21 cellular contexts compared by ENCODE assay signal in genomic region chr17:48532261-48532660, GRCh38. TPM values are rescaled to one million over a fixed set of nuclear protein-coding genes. Genes with fewer than 3 reads are reported as not detected.
A peak's percentile ranks its signal among the peaks of the same experiment; 100 is the strongest.
DNase-seq lines count a peak whose midpoint lies in the region; ATAC-seq and TF ChIP-seq lines count a peak whose summit lies in the region.
"Had no signal": no experiment of that assay in that cellular context is flagged by ENCODE, and none has a peak within 500 bp of the region (broad histone marks: within the 10 kb centered on the region; RNA-seq: fewer than 3 reads in every experiment).

No MANE protein-coding gene starts in this region.

- no peaks in the 10 kb centered on the region for H3K36me3 ChIP-seq in endodermal cell (ENCODE audit: control insufficient read depth, insufficient read depth, low read length)
- no peaks in the 10 kb centered on the region for H3K36me3 ChIP-seq in trophoblast cell (ENCODE audit: control insufficient read depth in 1 of 2, insufficient read depth in 2 of 2, low read length in 2 of 2)
- H3K36me3 ChIP-seq in Karpas-422 (ENCODE audit: insufficient read depth, low read length): no peaks in the 10 kb centered on the region
- H3K36me3 ChIP-seq: BE2C had no signal

- H3K79me2 ChIP-seq in trophoblast cell (ENCODE audit: control insufficient read depth, insufficient read depth, low read length, poor library complexity) (no peaks in the 10 kb centered on the region), Karpas-422 (ENCODE audit: low read length) (no peaks in the 10 kb centered on the region)

- WGBS in endodermal cell (ENCODE audit: insufficient coverage in 1 of 2, insufficient read length in 1 of 2), 2 experiments: 79 to 92% methylated on average over 5 to 8 of the region's 8 CpGs
- no CpG with 5 or more reads among the region's 8 CpGs for WGBS in trophoblast cell (ENCODE audit: extremely low coverage, insufficient coverage, insufficient read length)

- H3K27me3 Mint-ChIP-seq in activated naive CD8-positive, alpha-beta T cell treated with anti-CD3 and anti-CD28 coated beads, Interleukin-2, amount 50 U/mL, for 24 hours: peaks cover 13% of the 10 kb centered on the region
- peaks cover 15% of the 10 kb centered on the region for H3K27me3 Mint-ChIP-seq in activated naive CD8-positive, alpha-beta T cell treated with anti-CD3 and anti-CD28 coated beads for 36 hours
- peaks cover 93% of the 10 kb centered on the region for H3K27me3 Mint-ChIP-seq in endodermal cell (ENCODE audit: insufficient read depth)

- H3K4me1 Mint-ChIP-seq in activated naive CD8-positive, alpha-beta T cell treated with anti-CD3 and anti-CD28 coated beads, Interleukin-2, amount 50 U/mL, for 24 hours: peaks cover 7% of the 10 kb centered on the region
- peaks cover 5% of the 10 kb centered on the region for H3K4me1 Mint-ChIP-seq in activated naive CD8-positive, alpha-beta T cell treated with anti-CD3 and anti-CD28 coated beads for 36 hours
- peaks cover 16% of the 10 kb centered on the region for H3K4me1 Mint-ChIP-seq in endodermal cell

- H2AFZ ChIP-seq in trophoblast cell (ENCODE audit: insufficient read depth, low read length, poor library complexity): no peak overlapping the region
- H2AFZ ChIP-seq in Karpas-422 (ENCODE audit: low read length): no peak overlapping the region

- H3K4me1 ChIP-seq in endodermal cell (ENCODE audit: control insufficient read depth, insufficient read depth, low read length) (no peaks in the 10 kb centered on the region), trophoblast cell (ENCODE audit: control insufficient read depth in 1 of 2, insufficient read depth in 2 of 2, low read length in 2 of 2) (peaks cover 25 to 31% of the 10 kb centered on the region in 2 experiments), Karpas-422 (ENCODE audit: low read length) (no peaks in the 10 kb centered on the region)
- H3K4me1 ChIP-seq: BE2C had no signal

- no peak overlapping the region for H4K8ac ChIP-seq in trophoblast cell (ENCODE audit: low read depth, low read length)

- H3K4me3 ChIP-seq in endodermal cell (ENCODE audit: low read length): no peak overlapping the region
- no peak overlapping the region for H3K4me3 ChIP-seq in trophoblast cell (ENCODE audit: low read depth, low read length)
- H3K4me3 ChIP-seq in Karpas-422 (ENCODE audit: low read length): no peak overlapping the region

- no peaks in the 10 kb centered on the region for H3K9me3 ChIP-seq in endodermal cell (ENCODE audit: control insufficient read depth, low read length)
- H3K9me3 ChIP-seq in trophoblast cell (ENCODE audit: insufficient read depth, low read depth, low read length): no peaks in the 10 kb centered on the region
- H3K9me3 ChIP-seq in Karpas-422 (ENCODE audit: low read length): no peaks in the 10 kb centered on the region
- H3K9me3 ChIP-seq: BE2C had no signal

- no peaks in the 10 kb centered on the region for H3K9me3 Mint-ChIP-seq in activated naive CD8-positive, alpha-beta T cell treated with anti-CD3 and anti-CD28 coated beads, Interleukin-2, amount 50 U/mL, for 24 hours
- H3K9me3 Mint-ChIP-seq in activated naive CD8-positive, alpha-beta T cell treated with anti-CD3 and anti-CD28 coated beads for 36 hours: no peaks in the 10 kb centered on the region
- no peaks in the 10 kb centered on the region for H3K9me3 Mint-ChIP-seq in endodermal cell
- H3K9me3 Mint-ChIP-seq: CD8-positive, alpha-beta memory T cell; HFFc6 had no signal

- no peaks in the 10 kb centered on the region for H4K20me1 ChIP-seq in Karpas-422 (ENCODE audit: insufficient read depth, low read depth, low read length)

- H3K9ac ChIP-seq in endodermal cell (ENCODE audit: extremely low read depth, low read length, poor library complexity, severe bottlenecking) (no peak overlapping the region), trophoblast cell (ENCODE audit: low read length) (no peak overlapping the region), Karpas-422 (ENCODE audit: low read length) (no peak overlapping the region)

- no peak for TF ChIP-seq CTCF in endodermal cell (conservative IDR thresholded peaks at IDR 0.05)

- H3K79me1 ChIP-seq in trophoblast cell (ENCODE audit: low read length): peaks cover 25% of the 10 kb centered on the region

- peak overlapping the region; percentile 43 for H3K27ac Mint-ChIP-seq in activated naive CD8-positive, alpha-beta T cell treated with anti-CD3 and anti-CD28 coated beads, Interleukin-2, amount 50 U/mL, for 24 hours
- no peak overlapping the region for H3K27ac Mint-ChIP-seq in activated naive CD8-positive, alpha-beta T cell treated with anti-CD3 and anti-CD28 coated beads for 36 hours
- no peak overlapping the region for H3K27ac Mint-ChIP-seq in endodermal cell
- H3K27ac Mint-ChIP-seq: CD8-positive, alpha-beta memory T cell; HFFc6 had no signal

- no peaks in the 10 kb centered on the region for H3K9me2 ChIP-seq in Karpas-422 (replicated peaks; ENCODE audit: insufficient read depth, low read length)

- DNase-seq in activated naive CD8-positive, alpha-beta T cell treated with anti-CD3 and anti-CD28 coated beads, Interleukin-2, amount 50 U/mL, for 24 hours: no peak
- DNase-seq in activated naive CD8-positive, alpha-beta T cell treated with anti-CD3 and anti-CD28 coated beads for 36 hours: no peak
- DNase-seq in endodermal cell: peak; percentile 49
- DNase-seq in trophoblast cell: no peak
- DNase-seq in activated naive CD4-positive, alpha-beta T cell treated with anti-CD3 and anti-CD28 coated beads, Interleukin-2, amount 50 U/mL, for 16 hours: no peak
- no peak for DNase-seq in A172 (ENCODE audit: low spot score)
- DNase-seq in Karpas-422: no peak
- DNase-seq: 8988T; BE2C; C1 segment of cervical spinal cord; CD4-positive, CD25-positive, alpha-beta regulatory T cell; CD8-positive, alpha-beta memory T cell; COR-L47; DMS 273 treated with DMSO at 0.1 percent for 48 hours; DMS53; DND-41; EL; HFFc6 had no signal

- H4K12ac ChIP-seq in trophoblast cell (ENCODE audit: low read depth, low read length): no peak overlapping the region

- H3K4me2 ChIP-seq in trophoblast cell (ENCODE audit: low read length) (no peak overlapping the region), Karpas-422 (ENCODE audit: low read depth, low read length, poor library complexity, severe bottlenecking) (no peak overlapping the region)

- no peak overlapping the region for H3K23ac ChIP-seq in trophoblast cell (ENCODE audit: low read length)

- H3K27ac ChIP-seq in endodermal cell (ENCODE audit: low read depth, low read length) (no peak overlapping the region), trophoblast cell (ENCODE audit: low read depth, low read length) (no peak overlapping the region), Karpas-422 (ENCODE audit: low read length) (no peak overlapping the region)
- H3K27ac ChIP-seq: HL-60 had no signal

- H4K91ac ChIP-seq in trophoblast cell (ENCODE audit: low read depth, low read length): no peak overlapping the region

- no peak overlapping the region for H2AK5ac ChIP-seq in trophoblast cell (ENCODE audit: low read length)

- H3K4ac ChIP-seq in trophoblast cell (ENCODE audit: low read depth, low read length): no peak overlapping the region

- no peaks in the 10 kb centered on the region for H3K36me3 Mint-ChIP-seq in activated naive CD8-positive, alpha-beta T cell treated with anti-CD3 and anti-CD28 coated beads, Interleukin-2, amount 50 U/mL, for 24 hours (ENCODE audit: low read depth)
- H3K36me3 Mint-ChIP-seq in activated naive CD8-positive, alpha-beta T cell treated with anti-CD3 and anti-CD28 coated beads for 36 hours: no peaks in the 10 kb centered on the region
- no peaks in the 10 kb centered on the region for H3K36me3 Mint-ChIP-seq in endodermal cell (ENCODE audit: low read depth)
- H3K36me3 Mint-ChIP-seq: CD4-positive, CD25-positive, alpha-beta regulatory T cell; CD8-positive, alpha-beta memory T cell had no signal

- no peak overlapping the region for H2BK5ac ChIP-seq in trophoblast cell (ENCODE audit: low read depth, low read length, poor library complexity)

- no peak overlapping the region for H3K14ac ChIP-seq in trophoblast cell (ENCODE audit: low read length)

- H3K27me3 ChIP-seq in endodermal cell (ENCODE audit: control insufficient read depth, insufficient read depth, low read length, poor library complexity, severe bottlenecking): peaks cover 63% of the 10 kb centered on the region
- no peaks in the 10 kb centered on the region for H3K27me3 ChIP-seq in trophoblast cell (ENCODE audit: insufficient read depth, low read length)
- no peaks in the 10 kb centered on the region for H3K27me3 ChIP-seq in Karpas-422 (ENCODE audit: low read length)

- no peak overlapping the region for H3K4me3 Mint-ChIP-seq in activated naive CD8-positive, alpha-beta T cell treated with anti-CD3 and anti-CD28 coated beads, Interleukin-2, amount 50 U/mL, for 24 hours
- no peak overlapping the region for H3K4me3 Mint-ChIP-seq in activated naive CD8-positive, alpha-beta T cell treated with anti-CD3 and anti-CD28 coated beads for 36 hours
- H3K4me3 Mint-ChIP-seq in endodermal cell: no peak overlapping the region
- H3K4me3 Mint-ChIP-seq: CD8-positive, alpha-beta memory T cell; HFFc6 had no signal

- peak overlapping the region; percentile 54 for H2BK12ac ChIP-seq in trophoblast cell (ENCODE audit: low read length)

- H2BK120ac ChIP-seq in trophoblast cell (ENCODE audit: insufficient read depth, low read length, poor library complexity): peak overlapping the region; percentile 14

- ATAC-seq in activated naive CD8-positive, alpha-beta T cell treated with anti-CD3 and anti-CD28 coated beads, Interleukin-2, amount 50 U/mL, for 24 hours: no peak
- ATAC-seq: HCT116 had no signal

- no peak overlapping the region for H3K18ac ChIP-seq in trophoblast cell (ENCODE audit: low read length)

RNA-seq across cellular contexts. Expression of gene HOXB1, which starts 1.4 kb away (rescaled TPM):
- not detected for total RNA-seq in activated naive CD8-positive, alpha-beta T cell treated with anti-CD3 and anti-CD28 coated beads for 36 hours
- total RNA-seq in endodermal cell: not detected
- polyA plus RNA-seq in endodermal cell (2013, experiment 1 of 2): 27.1 TPM
- 28.3 TPM for polyA plus RNA-seq in endodermal cell (2013, experiment 2 of 2)
- polyA plus RNA-seq in trophoblast cell (2013): 0.04 and 0.06 TPM in 2 replicates
- not detected in 2 replicates for total RNA-seq in A172 (2014; rRNA removed; shearing (Covaris generic))
- total RNA-seq in Karpas-422 (2014; rRNA removed; shearing (Covaris generic); ENCODE audit: low replicate concordance): not detected in 2 replicates
- total RNA-seq: CD4-positive, CD25-positive, alpha-beta regulatory T cell; CD8-positive, alpha-beta memory T cell; HFFc6; HT1080 had no signal
- polyA plus RNA-seq: CD4-positive, CD25-positive, alpha-beta regulatory T cell; CD8-positive, alpha-beta memory T cell had no signal

RNA-seq across cellular contexts. Expression of gene HOXB2, which starts 12.6 kb away (rescaled TPM):
- 1 to 10 TPM; 7.4 to 7.7 TPM for total RNA-seq in activated naive CD8-positive, alpha-beta T cell treated with anti-CD3 and anti-CD28 coated beads for 36 hours
- total RNA-seq in endodermal cell: under 1 TPM in 1 of 2 donors, not detected in 1; 0.22 TPM
- 121 TPM for polyA plus RNA-seq in endodermal cell (2013, experiment 1 of 2)
- polyA plus RNA-seq in endodermal cell (2013, experiment 2 of 2): 124 TPM
- 30.4 and 31.0 TPM in 2 replicates for polyA plus RNA-seq in trophoblast cell (2013)
- total RNA-seq in A172 (2014; rRNA removed; shearing (Covaris generic)): 27.0 and 30.6 TPM in 2 replicates
- not detected in 2 replicates for total RNA-seq in Karpas-422 (2014; rRNA removed; shearing (Covaris generic); ENCODE audit: low replicate concordance)
- total RNA-seq: HFFc6 had no signal

RNA-seq across cellular contexts. Expression of gene HOXB4, which starts 45.9 kb away (rescaled TPM):
- total RNA-seq in activated naive CD8-positive, alpha-beta T cell treated with anti-CD3 and anti-CD28 coated beads for 36 hours: 1 to 10 TPM; 1.3 to 1.9 TPM
- not detected for total RNA-seq in endodermal cell
- 3.5 TPM for polyA plus RNA-seq in endodermal cell (2013, experiment 1 of 2)
- 3.4 TPM for polyA plus RNA-seq in endodermal cell (2013, experiment 2 of 2)
- polyA plus RNA-seq in trophoblast cell (2013): 5.5 and 6.2 TPM in 2 replicates
- 5.1 and 6.3 TPM in 2 replicates for total RNA-seq in A172 (2014; rRNA removed; shearing (Covaris generic))
- total RNA-seq in Karpas-422 (2014; rRNA removed; shearing (Covaris generic); ENCODE audit: low replicate concordance): 4.3 and 6.6 TPM in 2 replicates
- total RNA-seq: HFFc6 had no signal

RNA-seq across cellular contexts. Expression of gene HOXB3, which starts 57.8 kb away (rescaled TPM):
- total RNA-seq in activated naive CD8-positive, alpha-beta T cell treated with anti-CD3 and anti-CD28 coated beads for 36 hours: 1 to 10 TPM; 1.4 to 2.0 TPM
- not detected for total RNA-seq in endodermal cell
- polyA plus RNA-seq in endodermal cell (2013, experiment 1 of 2): 36.0 TPM
- polyA plus RNA-seq in endodermal cell (2013, experiment 2 of 2): 33.5 TPM
- 8.1 and 10.4 TPM in 2 replicates for polyA plus RNA-seq in trophoblast cell (2013)
- total RNA-seq in A172 (2014; rRNA removed; shearing (Covaris generic)): 20.1 and 24.1 TPM in 2 replicates
- total RNA-seq in Karpas-422 (2014; rRNA removed; shearing (Covaris generic); ENCODE audit: low replicate concordance): 0.97 and 6.6 TPM in 2 replicates
- total RNA-seq: HFFc6 had no signal
